15 cellular contexts compared by ENCODE assay signal in the genomic region with DNA sequence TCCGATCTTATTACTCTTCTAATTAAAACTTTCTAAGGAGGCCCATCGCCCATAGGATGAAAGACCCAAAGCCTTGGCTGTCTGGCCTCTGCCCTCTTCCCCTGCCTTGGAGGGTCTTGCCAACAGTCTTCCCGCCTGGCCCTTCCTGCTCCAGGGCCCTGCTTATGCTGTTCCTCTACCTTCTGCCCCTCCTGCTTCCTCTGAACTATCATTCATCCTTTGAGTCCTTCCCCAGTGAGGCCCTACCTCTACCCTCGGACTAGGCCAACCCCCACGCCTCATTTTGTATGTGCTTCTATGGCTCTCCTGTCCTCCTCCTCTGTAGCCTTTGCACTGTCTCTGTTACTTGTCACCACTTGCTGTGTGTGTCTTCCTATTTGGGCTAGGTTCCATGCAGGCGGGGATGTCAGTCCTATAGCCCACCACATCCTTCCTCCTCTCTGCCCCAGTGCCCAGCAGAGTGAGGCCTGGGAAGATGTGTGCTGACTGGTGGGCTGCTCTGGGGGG. TPM values are rescaled to one million over a fixed set of nuclear protein-coding genes. Genes with fewer than 3 reads are reported as not detected.
DNase-seq lines count a peak whose midpoint lies in the region; ATAC-seq and TF ChIP-seq lines count a peak whose summit lies in the region.
"Had no signal": no experiment of that assay in that cellular context is flagged by ENCODE, and none has a peak within 500 bp of the region (broad histone marks: within the 10 kb centered on the region; RNA-seq: fewer than 3 reads in every experiment).

No MANE protein-coding gene starts in this region.

- H3K4me3 Mint-ChIP-seq in T-helper 1 cell treated with Interleukin-12 subunit alpha and Interleukin-12 subunit beta and Interleukin-4 antibody, amounts not matched to agents 30 μg/mL and 1 μg/mL, for 36 hours: peak overlapping the region; percentile 61
- H3K4me3 Mint-ChIP-seq in T-cell: peak overlapping the region; percentile 59 to 89 (median 85)
- peak overlapping the region; percentile 82 for H3K4me3 Mint-ChIP-seq in stimulated activated effector memory CD8-positive, alpha-beta T cell treated with anti-CD3 and anti-CD28 coated beads, Interleukin-12 subunit alpha, Interleukin-12 subunit beta, amount 100 ng/mL, for 72 hours

- H3K27me3 ChIP-seq in spleen (replicated peaks in 1 of 7): no peaks in the 10 kb centered on the region
- H3K27me3 ChIP-seq: gastrocnemius medialis had no signal

- peaks cover 0 to 46% (median 23%) of the 10 kb centered on the region in 6 donors for H3K36me3 ChIP-seq in spleen

- peaks cover 8 to 55% (median 34%) of the 10 kb centered on the region in 6 donors for H3K4me1 ChIP-seq in spleen

- H3K27ac Mint-ChIP-seq in T-helper 1 cell treated with Interleukin-12 subunit alpha and Interleukin-12 subunit beta and Interleukin-4 antibody, amounts not matched to agents 30 μg/mL and 1 μg/mL, for 36 hours: peak overlapping the region; percentile 5
- peak overlapping the region; percentile 48 to 83 for H3K27ac Mint-ChIP-seq in T-cell
- peak overlapping the region; percentile 72 for H3K27ac Mint-ChIP-seq in stimulated activated effector memory CD8-positive, alpha-beta T cell treated with anti-CD3 and anti-CD28 coated beads, Interleukin-12 subunit alpha, Interleukin-12 subunit beta, amount 100 ng/mL, for 72 hours

- no peak for TF ChIP-seq POLR2A in spleen (IDR thresholded peaks at IDR 0.05)

- H3K9me3 Mint-ChIP-seq in T-helper 1 cell treated with Interleukin-12 subunit alpha and Interleukin-12 subunit beta and Interleukin-4 antibody, amounts not matched to agents 30 μg/mL and 1 μg/mL, for 36 hours: no peaks in the 10 kb centered on the region
- H3K9me3 Mint-ChIP-seq in T-cell: no peaks in the 10 kb centered on the region
- no peaks in the 10 kb centered on the region for H3K9me3 Mint-ChIP-seq in stimulated activated effector memory CD8-positive, alpha-beta T cell treated with anti-CD3 and anti-CD28 coated beads, Interleukin-12 subunit alpha, Interleukin-12 subunit beta, amount 100 ng/mL, for 72 hours

- 73 to 80% (median 76%) methylated on average over 6 of the region's 6 CpGs for WGBS in spleen, 5 donors

- POLR2A ChIA-PET in T-cell (lab: Charles Lee): no interaction called here

- H3K9me3 ChIP-seq in spleen: no peaks in the 10 kb centered on the region
- H3K9me3 ChIP-seq: gastrocnemius medialis, mucosa of descending colon had no signal

- intact Hi-C loops in left colon (cut with DNase I, micrococcal nuclease): loop anchor here in 1 of 2 donors (10.0 kb wide), 1 partner anchor 61 kb away; the partner anchor contains the start of gene SCAMP3
- intact Hi-C loops in spleen (cut with DNase I; ENCODE audit: low total_unique reads): loop anchor here (10.0 kb wide), 1 partner anchor 51 kb away; the partner anchor contains the start of genes CLK2 and HCN3

- TF ChIP-seq CTCF in epithelial cell of proximal tubule (conservative IDR thresholded peaks at IDR 0.05; ENCODE audit: low read depth, low read length): no peak
- TF ChIP-seq CTCF in spleen (IDR thresholded peaks at IDR 0.05 in 8 of 11, conservative IDR thresholded peaks at IDR 0.05 in 3 of 11): no peak

- DNase-seq in T-helper 1 cell: no peak
- DNase-seq in T-cell: peak in 1 of 34 experiments; percentile 9
- no peak for DNase-seq in epithelial cell of proximal tubule (ENCODE audit: low read depth)
- DNase-seq in stimulated activated effector memory CD8-positive, alpha-beta T cell treated with anti-CD3 and anti-CD28 coated beads, Interleukin-12 subunit alpha, Interleukin-12 subunit beta, amount 100 ng/mL, for 72 hours (ENCODE audit: low spot score in 2 of 2): no peak
- no peak for DNase-seq in left colon
- DNase-seq in SW480 (ENCODE audit: low spot score): no peak
- no peak for DNase-seq in spleen
- DNase-seq: central memory CD4-positive, alpha-beta T cell; gastrocnemius medialis; mucosa of descending colon; SHP77 treated with DMSO at 0.1 percent for 48 hours; stimulated activated CD4-positive, alpha-beta T cell treated with anti-CD3 and anti-CD28 coated beads, Interleukin-15, amount 100 ng/mL, for 24 hours had no signal

- H3K4me3 ChIP-seq in epithelial cell of proximal tubule (ENCODE audit: low read depth, low read length) (peak overlapping the region; percentile 98), spleen (no peak overlapping the region)

- ATAC-seq in T-cell (replicated peaks in 1 of 4) (no peak), left colon (no peak)
- ATAC-seq in stimulated activated effector memory CD8-positive, alpha-beta T cell treated with anti-CD3 and anti-CD28 coated beads, Interleukin-12 subunit alpha, Interleukin-12 subunit beta, amount 100 ng/mL, for 72 hours: no peak
- ATAC-seq: gastrocnemius medialis had no signal

- CTCF ChIA-PET in T-cell (lab: Charles Lee): interaction anchor here in 1 of 2 donors (0.6 to 0.9 kb wide), 2 partner anchors 76 to 541 kb away, joined by 3 to 4 read pairs; no protein-coding TSS in a partner anchor

- H3K36me3 Mint-ChIP-seq in T-helper 1 cell treated with Interleukin-12 subunit alpha and Interleukin-12 subunit beta and Interleukin-4 antibody, amounts not matched to agents 30 μg/mL and 1 μg/mL, for 36 hours (ENCODE audit: low read depth): peaks cover 6% of the 10 kb centered on the region
- peaks cover 6% of the 10 kb centered on the region for H3K36me3 Mint-ChIP-seq in T-cell
- H3K36me3 Mint-ChIP-seq in stimulated activated effector memory CD8-positive, alpha-beta T cell treated with anti-CD3 and anti-CD28 coated beads, Interleukin-12 subunit alpha, Interleukin-12 subunit beta, amount 100 ng/mL, for 72 hours: peaks cover 47% of the 10 kb centered on the region

- peak overlapping the region in 3 of 8 donors; percentile 52 to 99 (median 98) for H3K27ac ChIP-seq in spleen

- no peaks in the 10 kb centered on the region for H3K27me3 Mint-ChIP-seq in T-helper 1 cell treated with Interleukin-12 subunit alpha and Interleukin-12 subunit beta and Interleukin-4 antibody, amounts not matched to agents 30 μg/mL and 1 μg/mL, for 36 hours (ENCODE audit: low read depth)
- H3K27me3 Mint-ChIP-seq in T-cell: no peaks in the 10 kb centered on the region

- H3K4me1 Mint-ChIP-seq in T-helper 1 cell treated with Interleukin-12 subunit alpha and Interleukin-12 subunit beta and Interleukin-4 antibody, amounts not matched to agents 30 μg/mL and 1 μg/mL, for 36 hours (ENCODE audit: low read depth): peaks cover 9% of the 10 kb centered on the region
- peaks cover 20 to 22% (median 20%) of the 10 kb centered on the region in 3 donors for H3K4me1 Mint-ChIP-seq in T-cell
- peaks cover 31% of the 10 kb centered on the region for H3K4me1 Mint-ChIP-seq in stimulated activated effector memory CD8-positive, alpha-beta T cell treated with anti-CD3 and anti-CD28 coated beads, Interleukin-12 subunit alpha, Interleukin-12 subunit beta, amount 100 ng/mL, for 72 hours

RNA-seq across cellular contexts. Expression of gene RUSC1, which starts 5.4 kb away (rescaled TPM):
- total RNA-seq in T-cell: 10 to 100 TPM; 14.4 to 25.2 (median 22.9) TPM
- total RNA-seq in epithelial cell of proximal tubule: 53.2 and 64.8 TPM in 2 replicates
- total RNA-seq in left colon: 10 to 100 TPM; 73.2 to 78.8 TPM
- 10 to 100 TPM; 11.4 to 21.1 (median 18.0) TPM for total RNA-seq in spleen
- 10 to 100 TPM in 2 of 3 donors, 1 to 10 TPM in 1; 8.5 to 17.3 (median 10.8) TPM for polyA plus RNA-seq in spleen

RNA-seq across cellular contexts. Expression of gene FDPS, which starts 17.4 kb away (rescaled TPM):
- total RNA-seq in T-cell: 100 to 1,000 TPM in 1 of 5 donors, 10 to 100 TPM in 4; 66.7 to 100 (median 93.0) TPM
- 248 and 580 TPM in 2 replicates for total RNA-seq in epithelial cell of proximal tubule
- 100 to 1,000 TPM; 192 to 375 TPM for total RNA-seq in left colon
- 100 to 1,000 TPM in 2 of 7 donors, 10 to 100 TPM in 5; 84.5 to 118 (median 94.5) TPM for total RNA-seq in spleen
- 100 to 1,000 TPM; 111 to 134 (median 130) TPM for polyA plus RNA-seq in spleen

RNA-seq across cellular contexts. Expression of gene PKLR, which starts 24.8 kb away (rescaled TPM):
- total RNA-seq in T-cell (under 1 TPM in 2 of 5 donors, not detected in 3; 0.23 TPM), epithelial cell of proximal tubule (not detected in 2 replicates), left colon (1 to 10 TPM; 1.0 to 1.9 TPM), spleen (under 1 TPM in 4 of 7 donors, not detected in 3; 0.22 to 0.74 (median 0.43) TPM)
- under 1 TPM in 1 of 3 donors, not detected in 2; 0.04 TPM for polyA plus RNA-seq in spleen
- total RNA-seq: A172, gastrocnemius medialis, subcutaneous adipose tissue had no signal

RNA-seq across cellular contexts. Expression of gene HCN3, which starts 48.8 kb away (rescaled TPM):
- total RNA-seq in T-cell (1 to 10 TPM; 1.7 to 4.1 (median 4.0) TPM), epithelial cell of proximal tubule (0.72 and 8.1 TPM in 2 replicates), left colon (10 to 100 TPM; 11.2 to 21.5 TPM), spleen (1 to 10 TPM in 6 of 7 donors, under 1 TPM in 1; 0.65 to 3.3 (median 1.9) TPM)
- 1 to 10 TPM in 2 of 3 donors, under 1 TPM in 1; 0.89 to 1.6 (median 1.4) TPM for polyA plus RNA-seq in spleen

RNA-seq across cellular contexts. Expression of gene CLK2, which starts 52.8 kb away (rescaled TPM):
- total RNA-seq in T-cell: 100 to 1,000 TPM in 3 of 5 donors, 10 to 100 TPM in 2; 76.4 to 123 (median 110) TPM
- 20.7 and 43.7 TPM in 2 replicates for total RNA-seq in epithelial cell of proximal tubule
- 10 to 100 TPM; 34.3 to 41.0 TPM for total RNA-seq in left colon
- 10 to 100 TPM; 61.0 to 89.9 (median 71.8) TPM for total RNA-seq in spleen
- polyA plus RNA-seq in spleen: 10 to 100 TPM; 38.6 to 82.0 (median 77.4) TPM

Comparison
In these comparisons a context has a peak if more than half of its experiments do, and no peak if none do; other contexts are left out.
1. H3K27ac Mint-ChIP-seq: peak in every context shown above with its lines; median percentile 72 in stimulated activated effector memory CD8-positive, alpha-beta T cell treated with anti-CD3 and anti-CD28 coated beads, Interleukin-12 subunit alpha, Interleukin-12 subunit beta, amount 100 ng/mL, for 72 hours; 66 in T-cell; 5 in T-helper 1 cell treated with Interleukin-12 subunit alpha and Interleukin-12 subunit beta and Interleukin-4 antibody, amounts not matched to agents 30 μg/mL and 1 μg/mL, for 36 hours.